In the genomic region with DNA sequence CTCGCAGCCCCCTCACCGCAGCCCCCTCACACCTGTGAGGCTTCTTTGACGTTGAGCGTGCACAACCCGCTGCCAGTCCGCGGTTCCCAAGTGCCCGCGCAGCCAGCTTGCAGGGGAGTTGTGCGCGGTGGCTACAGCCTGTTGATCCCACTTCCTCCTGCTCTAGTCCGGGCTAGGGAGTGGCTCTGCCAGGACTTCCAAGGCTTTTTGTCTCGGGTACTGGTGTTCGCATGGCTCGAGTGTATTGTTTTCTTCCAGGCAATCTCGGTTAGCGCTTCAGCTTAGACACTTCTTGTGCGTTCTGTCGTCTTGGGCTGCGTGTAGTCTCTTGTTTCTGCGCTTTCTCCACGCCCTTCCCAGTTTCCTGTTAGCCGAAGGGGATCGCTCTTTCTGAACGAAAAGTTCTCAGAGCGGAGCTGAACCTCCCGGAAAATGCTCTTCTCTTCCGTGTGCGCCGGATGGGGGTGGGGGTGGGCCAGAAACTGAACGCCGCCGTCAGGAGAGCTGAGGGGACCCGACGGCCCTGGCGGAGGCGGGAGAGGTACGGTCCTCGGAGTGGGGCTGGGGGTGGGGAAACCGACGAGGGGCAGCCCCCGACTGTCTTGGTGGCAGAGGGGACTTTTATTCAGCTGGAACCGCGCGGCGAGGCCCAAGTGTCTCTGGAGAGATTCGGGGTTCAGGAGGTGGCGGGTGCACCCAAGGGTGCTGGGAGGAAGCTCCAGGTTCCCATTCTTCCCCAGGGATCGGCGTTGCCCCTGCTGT, we compare ENCODE assay signal across 1 cellular context.
TF ChIP-seq lines count a peak whose summit lies in the region.

No MANE protein-coding gene starts in this region.

TF ChIP-seq in HEK293, 187 proteins besides CTCF, POLR2A, EP300 and RAD21 (continued from another document):
- no peak for TF ChIP-seq PRDM1 (tag by site-specific recombination; IDR thresholded peaks at IDR 0.05)
- TF ChIP-seq, protein P1, sequence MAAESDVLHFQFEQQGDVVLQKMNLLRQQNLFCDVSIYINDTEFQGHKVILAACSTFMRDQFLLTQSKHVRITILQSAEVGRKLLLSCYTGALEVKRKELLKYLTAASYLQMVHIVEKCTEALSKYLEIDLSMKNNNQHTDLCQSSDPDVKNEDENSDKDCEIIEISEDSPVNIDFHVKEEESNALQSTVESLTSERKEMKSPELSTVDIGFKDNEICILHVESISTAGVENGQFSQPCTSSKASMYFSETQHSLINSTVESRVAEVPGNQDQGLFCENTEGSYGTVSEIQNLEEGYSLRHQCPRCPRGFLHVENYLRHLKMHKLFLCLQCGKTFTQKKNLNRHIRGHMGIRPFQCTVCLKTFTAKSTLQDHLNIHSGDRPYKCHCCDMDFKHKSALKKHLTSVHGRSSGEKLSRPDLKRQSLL (tag by site-specific recombination; IDR thresholded peaks at IDR 0.05) = no peak
- TF ChIP-seq ZNF621 (tag by site-specific recombination; IDR thresholded peaks at IDR 0.05) = no peak
- TF ChIP-seq ZNF514 (tag by site-specific recombination; IDR thresholded peaks at IDR 0.05) = no peak
- TF ChIP-seq, protein P2, sequence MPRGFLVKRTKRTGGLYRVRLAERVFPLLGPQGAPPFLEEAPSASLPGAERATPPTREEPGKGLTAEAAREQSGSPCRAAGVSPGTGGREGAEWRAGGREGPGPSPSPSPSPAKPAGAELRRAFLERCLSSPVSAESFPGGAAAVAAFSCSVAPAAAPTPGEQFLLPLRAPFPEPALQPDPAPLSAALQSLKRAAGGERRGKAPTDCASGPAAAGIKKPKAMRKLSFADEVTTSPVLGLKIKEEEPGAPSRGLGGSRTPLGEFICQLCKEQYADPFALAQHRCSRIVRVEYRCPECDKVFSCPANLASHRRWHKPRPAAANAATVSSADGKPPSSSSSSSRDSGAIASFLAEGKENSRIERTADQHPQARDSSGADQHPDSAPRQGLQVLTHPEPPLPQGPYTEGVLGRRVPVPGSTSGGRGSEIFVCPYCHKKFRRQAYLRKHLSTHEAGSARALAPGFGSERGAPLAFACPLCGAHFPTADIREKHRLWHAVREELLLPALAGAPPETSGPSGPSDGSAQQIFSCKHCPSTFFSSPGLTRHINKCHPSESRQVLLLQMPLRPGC (tag by site-specific recombination; IDR thresholded peaks at IDR 0.05) = no peak
- no peak for TF ChIP-seq YY2 (tag by site-specific recombination; IDR thresholded peaks at IDR 0.05)
- TF ChIP-seq, protein P3, sequence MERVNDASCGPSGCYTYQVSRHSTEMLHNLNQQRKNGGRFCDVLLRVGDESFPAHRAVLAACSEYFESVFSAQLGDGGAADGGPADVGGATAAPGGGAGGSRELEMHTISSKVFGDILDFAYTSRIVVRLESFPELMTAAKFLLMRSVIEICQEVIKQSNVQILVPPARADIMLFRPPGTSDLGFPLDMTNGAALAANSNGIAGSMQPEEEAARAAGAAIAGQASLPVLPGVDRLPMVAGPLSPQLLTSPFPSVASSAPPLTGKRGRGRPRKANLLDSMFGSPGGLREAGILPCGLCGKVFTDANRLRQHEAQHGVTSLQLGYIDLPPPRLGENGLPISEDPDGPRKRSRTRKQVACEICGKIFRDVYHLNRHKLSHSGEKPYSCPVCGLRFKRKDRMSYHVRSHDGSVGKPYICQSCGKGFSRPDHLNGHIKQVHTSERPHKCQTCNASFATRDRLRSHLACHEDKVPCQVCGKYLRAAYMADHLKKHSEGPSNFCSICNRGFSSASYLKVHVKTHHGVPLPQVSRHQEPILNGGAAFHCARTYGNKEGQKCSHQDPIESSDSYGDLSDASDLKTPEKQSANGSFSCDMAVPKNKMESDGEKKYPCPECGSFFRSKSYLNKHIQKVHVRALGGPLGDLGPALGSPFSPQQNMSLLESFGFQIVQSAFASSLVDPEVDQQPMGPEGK (tag by site-specific recombination; IDR thresholded peaks at IDR 0.05) = 0 out of 2 replicates have a peak, but pooled peaks have one; percentile 63
- TF ChIP-seq SP7 (tag by site-specific recombination; IDR thresholded peaks at IDR 0.05) = no peak
- TF ChIP-seq, protein P4, sequence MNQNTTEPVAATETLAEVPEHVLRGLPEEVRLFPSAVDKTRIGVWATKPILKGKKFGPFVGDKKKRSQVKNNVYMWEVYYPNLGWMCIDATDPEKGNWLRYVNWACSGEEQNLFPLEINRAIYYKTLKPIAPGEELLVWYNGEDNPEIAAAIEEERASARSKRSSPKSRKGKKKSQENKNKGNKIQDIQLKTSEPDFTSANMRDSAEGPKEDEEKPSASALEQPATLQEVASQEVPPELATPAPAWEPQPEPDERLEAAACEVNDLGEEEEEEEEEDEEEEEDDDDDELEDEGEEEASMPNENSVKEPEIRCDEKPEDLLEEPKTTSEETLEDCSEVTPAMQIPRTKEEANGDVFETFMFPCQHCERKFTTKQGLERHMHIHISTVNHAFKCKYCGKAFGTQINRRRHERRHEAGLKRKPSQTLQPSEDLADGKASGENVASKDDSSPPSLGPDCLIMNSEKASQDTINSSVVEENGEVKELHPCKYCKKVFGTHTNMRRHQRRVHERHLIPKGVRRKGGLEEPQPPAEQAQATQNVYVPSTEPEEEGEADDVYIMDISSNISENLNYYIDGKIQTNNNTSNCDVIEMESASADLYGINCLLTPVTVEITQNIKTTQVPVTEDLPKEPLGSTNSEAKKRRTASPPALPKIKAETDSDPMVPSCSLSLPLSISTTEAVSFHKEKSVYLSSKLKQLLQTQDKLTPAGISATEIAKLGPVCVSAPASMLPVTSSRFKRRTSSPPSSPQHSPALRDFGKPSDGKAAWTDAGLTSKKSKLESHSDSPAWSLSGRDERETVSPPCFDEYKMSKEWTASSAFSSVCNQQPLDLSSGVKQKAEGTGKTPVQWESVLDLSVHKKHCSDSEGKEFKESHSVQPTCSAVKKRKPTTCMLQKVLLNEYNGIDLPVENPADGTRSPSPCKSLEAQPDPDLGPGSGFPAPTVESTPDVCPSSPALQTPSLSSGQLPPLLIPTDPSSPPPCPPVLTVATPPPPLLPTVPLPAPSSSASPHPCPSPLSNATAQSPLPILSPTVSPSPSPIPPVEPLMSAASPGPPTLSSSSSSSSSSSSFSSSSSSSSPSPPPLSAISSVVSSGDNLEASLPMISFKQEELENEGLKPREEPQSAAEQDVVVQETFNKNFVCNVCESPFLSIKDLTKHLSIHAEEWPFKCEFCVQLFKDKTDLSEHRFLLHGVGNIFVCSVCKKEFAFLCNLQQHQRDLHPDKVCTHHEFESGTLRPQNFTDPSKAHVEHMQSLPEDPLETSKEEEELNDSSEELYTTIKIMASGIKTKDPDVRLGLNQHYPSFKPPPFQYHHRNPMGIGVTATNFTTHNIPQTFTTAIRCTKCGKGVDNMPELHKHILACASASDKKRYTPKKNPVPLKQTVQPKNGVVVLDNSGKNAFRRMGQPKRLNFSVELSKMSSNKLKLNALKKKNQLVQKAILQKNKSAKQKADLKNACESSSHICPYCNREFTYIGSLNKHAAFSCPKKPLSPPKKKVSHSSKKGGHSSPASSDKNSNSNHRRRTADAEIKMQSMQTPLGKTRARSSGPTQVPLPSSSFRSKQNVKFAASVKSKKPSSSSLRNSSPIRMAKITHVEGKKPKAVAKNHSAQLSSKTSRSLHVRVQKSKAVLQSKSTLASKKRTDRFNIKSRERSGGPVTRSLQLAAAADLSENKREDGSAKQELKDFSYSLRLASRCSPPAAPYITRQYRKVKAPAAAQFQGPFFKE (tag by site-specific recombination; IDR thresholded peaks at IDR 0.05; ENCODE audit: borderline replicate concordance) = no peak
- TF ChIP-seq ZBTB7A (tag by site-specific recombination; IDR thresholded peaks at IDR 0.05; ENCODE audit: low read depth) = no peak
- TF ChIP-seq ZNF561 (tag by site-specific recombination; IDR thresholded peaks at IDR 0.05; ENCODE audit: borderline replicate concordance) = no peak
- peak; percentile 74 for TF ChIP-seq SP2 (tag by site-specific recombination; IDR thresholded peaks at IDR 0.05)
- TF ChIP-seq ZNF214 (tag by site-specific recombination; IDR thresholded peaks at IDR 0.05; ENCODE audit: borderline replicate concordance) = no peak
- TF ChIP-seq, protein P5, sequence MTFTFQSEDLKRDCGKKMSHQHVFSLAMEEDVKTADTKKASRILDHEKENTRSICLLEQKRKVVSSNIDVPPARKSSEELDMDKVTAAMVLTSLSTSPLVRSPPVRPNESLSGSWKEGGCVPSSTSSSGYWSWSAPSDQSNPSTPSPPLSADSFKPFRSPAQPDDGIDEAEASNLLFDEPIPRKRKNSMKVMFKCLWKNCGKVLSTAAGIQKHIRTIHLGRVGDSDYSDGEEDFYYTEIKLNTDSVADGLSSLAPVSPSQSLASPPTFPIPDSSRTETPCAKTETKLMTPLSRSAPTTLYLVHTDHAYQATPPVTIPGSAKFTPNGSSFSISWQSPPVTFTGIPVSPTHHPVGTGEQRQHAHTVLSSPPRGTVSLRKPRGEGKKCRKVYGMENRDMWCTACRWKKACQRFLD (tag by site-specific recombination; IDR thresholded peaks at IDR 0.05) = no peak
- no peak for TF ChIP-seq ZNF658 (tag by site-specific recombination; IDR thresholded peaks at IDR 0.05)
- TF ChIP-seq, protein P6, sequence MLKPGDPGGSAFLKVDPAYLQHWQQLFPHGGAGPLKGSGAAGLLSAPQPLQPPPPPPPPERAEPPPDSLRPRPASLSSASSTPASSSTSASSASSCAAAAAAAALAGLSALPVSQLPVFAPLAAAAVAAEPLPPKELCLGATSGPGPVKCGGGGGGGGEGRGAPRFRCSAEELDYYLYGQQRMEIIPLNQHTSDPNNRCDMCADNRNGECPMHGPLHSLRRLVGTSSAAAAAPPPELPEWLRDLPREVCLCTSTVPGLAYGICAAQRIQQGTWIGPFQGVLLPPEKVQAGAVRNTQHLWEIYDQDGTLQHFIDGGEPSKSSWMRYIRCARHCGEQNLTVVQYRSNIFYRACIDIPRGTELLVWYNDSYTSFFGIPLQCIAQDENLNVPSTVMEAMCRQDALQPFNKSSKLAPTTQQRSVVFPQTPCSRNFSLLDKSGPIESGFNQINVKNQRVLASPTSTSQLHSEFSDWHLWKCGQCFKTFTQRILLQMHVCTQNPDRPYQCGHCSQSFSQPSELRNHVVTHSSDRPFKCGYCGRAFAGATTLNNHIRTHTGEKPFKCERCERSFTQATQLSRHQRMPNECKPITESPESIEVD (tag by site-specific recombination; IDR thresholded peaks at IDR 0.05) = no peak
- no peak for TF ChIP-seq ZNF624 (tag by site-specific recombination; IDR thresholded peaks at IDR 0.05)
- TF ChIP-seq ZBTB1 (tag by site-specific recombination; IDR thresholded peaks at IDR 0.05) = no peak
- TF ChIP-seq ZNF48 (tag by site-specific recombination; IDR thresholded peaks at IDR 0.05) = no peak
- no peak for TF ChIP-seq ZNF544 (tag by site-specific recombination; IDR thresholded peaks at IDR 0.05)
- TF ChIP-seq ZNF311 (tag by site-specific recombination; IDR thresholded peaks at IDR 0.05; ENCODE audit: borderline replicate concordance) = no peak
- no peak for TF ChIP-seq ZXDB (tag by site-specific recombination; IDR thresholded peaks at IDR 0.05)
- TF ChIP-seq ZNF416 (tag by site-specific recombination; IDR thresholded peaks at IDR 0.05) = no peak
- no peak for TF ChIP-seq ZNF121 (tag by site-specific recombination; IDR thresholded peaks at IDR 0.05)
- TF ChIP-seq, protein P7, sequence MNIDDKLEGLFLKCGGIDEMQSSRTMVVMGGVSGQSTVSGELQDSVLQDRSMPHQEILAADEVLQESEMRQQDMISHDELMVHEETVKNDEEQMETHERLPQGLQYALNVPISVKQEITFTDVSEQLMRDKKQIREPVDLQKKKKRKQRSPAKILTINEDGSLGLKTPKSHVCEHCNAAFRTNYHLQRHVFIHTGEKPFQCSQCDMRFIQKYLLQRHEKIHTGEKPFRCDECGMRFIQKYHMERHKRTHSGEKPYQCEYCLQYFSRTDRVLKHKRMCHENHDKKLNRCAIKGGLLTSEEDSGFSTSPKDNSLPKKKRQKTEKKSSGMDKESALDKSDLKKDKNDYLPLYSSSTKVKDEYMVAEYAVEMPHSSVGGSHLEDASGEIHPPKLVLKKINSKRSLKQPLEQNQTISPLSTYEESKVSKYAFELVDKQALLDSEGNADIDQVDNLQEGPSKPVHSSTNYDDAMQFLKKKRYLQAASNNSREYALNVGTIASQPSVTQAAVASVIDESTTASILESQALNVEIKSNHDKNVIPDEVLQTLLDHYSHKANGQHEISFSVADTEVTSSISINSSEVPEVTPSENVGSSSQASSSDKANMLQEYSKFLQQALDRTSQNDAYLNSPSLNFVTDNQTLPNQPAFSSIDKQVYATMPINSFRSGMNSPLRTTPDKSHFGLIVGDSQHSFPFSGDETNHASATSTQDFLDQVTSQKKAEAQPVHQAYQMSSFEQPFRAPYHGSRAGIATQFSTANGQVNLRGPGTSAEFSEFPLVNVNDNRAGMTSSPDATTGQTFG (tag by site-specific recombination; IDR thresholded peaks at IDR 0.05; ENCODE audit: borderline replicate concordance) = no peak
- TF ChIP-seq MEIS1 (CRISPR knock-in tag; IDR thresholded peaks at IDR 0.05; ENCODE audit: borderline replicate concordance) = no peak
